ENCODE assay signal across 11 cellular contexts in the genomic region with DNA sequence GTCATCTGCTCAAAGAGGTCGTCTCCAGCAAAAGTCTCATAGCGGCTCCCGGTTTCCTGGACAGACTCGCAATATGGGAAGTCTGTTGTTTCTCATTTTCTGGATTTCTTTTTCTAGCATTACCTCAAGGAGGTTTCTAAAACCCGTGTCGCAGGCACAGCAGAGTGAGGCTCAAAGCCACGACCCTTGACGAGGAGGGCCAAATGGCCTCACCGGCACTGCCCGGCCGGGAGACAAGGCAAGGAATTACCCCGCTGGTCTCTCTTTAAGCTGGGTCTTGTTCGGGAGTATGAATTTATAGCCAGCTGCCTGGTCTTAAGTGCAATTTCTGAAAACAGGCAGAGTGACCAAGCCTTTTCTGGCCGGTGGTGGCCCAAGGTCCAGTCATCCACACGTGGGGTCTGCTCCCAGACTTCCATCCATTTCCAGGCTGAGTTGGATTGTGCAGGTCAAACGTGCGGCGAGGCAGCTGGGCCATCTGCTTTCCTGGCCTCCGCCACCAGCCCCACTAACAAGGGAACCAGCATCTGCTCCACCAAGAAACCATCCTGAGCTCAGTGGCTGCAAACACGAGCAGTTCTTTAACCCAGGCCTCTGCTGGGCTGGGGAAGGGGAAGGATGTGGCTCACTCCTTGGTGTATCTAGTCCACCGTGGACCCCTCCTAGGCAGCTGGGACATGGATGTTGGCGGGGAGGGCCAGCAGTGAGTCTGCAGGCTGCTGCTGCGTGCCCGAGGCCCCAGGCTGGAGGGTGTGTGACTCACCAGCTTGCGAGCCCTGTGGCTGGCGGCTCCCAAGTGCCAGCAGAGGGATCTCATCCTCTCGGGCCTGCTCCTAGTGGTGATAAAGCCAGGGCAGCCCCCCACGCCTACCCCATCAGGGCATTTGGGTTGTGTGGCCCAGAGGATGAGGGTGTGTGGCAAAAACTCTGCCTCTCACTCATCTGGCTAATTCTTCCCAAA. TPM values are rescaled to one million over a fixed set of nuclear protein-coding genes. Genes with fewer than 3 reads are reported as not detected.
A peak's percentile ranks its signal among the peaks of the same experiment; 100 is the strongest.
DNase-seq lines count a peak whose midpoint lies in the region; ATAC-seq and TF ChIP-seq lines count a peak whose summit lies in the region.
"Had no signal": no experiment of that assay in that cellular context is flagged by ENCODE, and none has a peak within 500 bp of the region (broad histone marks: within the 10 kb centered on the region; RNA-seq: fewer than 3 reads in every experiment).

No MANE protein-coding gene starts in this region.

- H3K9me3 ChIP-seq in PC-3 (ENCODE audit: low read length): no peaks in the 10 kb centered on the region

- H3K4me1 ChIP-seq in PC-3 (ENCODE audit: insufficient read depth, low read length): no peaks in the 10 kb centered on the region; the same call in 1 of the 2 replicates

- no peak overlapping the region for H3K4me3 ChIP-seq in PC-3 (ENCODE audit: low read length)

- ATAC-seq in PC-3: peak; percentile 87
- no peak for ATAC-seq in sciatic nerve
- no peak for ATAC-seq in HG02938 (IDR thresholded peaks at IDR 0.05; ENCODE audit: unreplicated experiment)
- ATAC-seq: left colon had no signal

- H3K36me3 ChIP-seq in PC-3 (ENCODE audit: low read depth, low read length): no peaks in the 10 kb centered on the region

- POLR2A ChIA-PET in PC-3 (lab: Charles Lee; ENCODE audit: unreplicated experiment): no interaction called here

- no peaks in the 10 kb centered on the region for H3K27me3 ChIP-seq in PC-3 (ENCODE audit: low read length)

- DNase-seq in ELR (ENCODE audit: low read depth): peak; percentile 89
- peak; percentile 45 for DNase-seq in PC-3
- peak; percentile 64 for DNase-seq in dedifferentiated amniotic fluid mesenchymal stem cell (ENCODE audit: extremely low spot score)
- peak; percentile 47 for DNase-seq in sciatic nerve (ENCODE audit: low spot score)
- DNase-seq in globus pallidus (ENCODE audit: low spot score): no peak
- DNase-seq in SW 1271 (lab: John Stamatoyannopoulos, UW): no peak
- no peak for DNase-seq in CD1c-positive myeloid dendritic cell (ENCODE audit: extremely low spot score)
- DNase-seq: left colon; NCI-H2029 treated with DMSO at 0.1 percent for 48 hours; stimulated activated naive CD4-positive, alpha-beta T cell treated with Interleukin-2 at 50 U/mL for 16 hours had no signal

- no peaks in the 10 kb centered on the region for H3K9me2 ChIP-seq in PC-3 (replicated peaks; ENCODE audit: low read length)

- intact Hi-C loops in PC-3 (cut with micrococcal nuclease) (no loop called here), sciatic nerve (cut with DNase I) (no loop called here)

- H3F3A ChIP-seq in PC-3 (ENCODE audit: low read length, unreplicated experiment): no peaks in the 10 kb centered on the region

- H4K20me1 ChIP-seq in PC-3 (ENCODE audit: low read length): no peaks in the 10 kb centered on the region

- H3K79me2 ChIP-seq in PC-3 (ENCODE audit: low read length): no peaks in the 10 kb centered on the region

- no peak overlapping the region for H3K4me2 ChIP-seq in PC-3 (ENCODE audit: low read length)

- CTCF ChIA-PET in PC-3 (lab: Charles Lee): no interaction called here

- H2AFZ ChIP-seq in PC-3 (ENCODE audit: low read length): no peak overlapping the region

- no peak overlapping the region for H3K27ac ChIP-seq in PC-3 (ENCODE audit: low read length)

- H3K9ac ChIP-seq in PC-3 (ENCODE audit: low read length): no peak overlapping the region

- no TSS peak for BruUV-seq in PC-3 (replicated peaks; lab: Mats Ljungman, UMichigan)

- TF ChIP-seq CTCF in PC-3 (conservative IDR thresholded peaks at IDR 0.05; ENCODE audit: low read depth, low read length): 0 out of 2 replicates have a peak, but pooled peaks have one; percentile 15

RNA-seq across cellular contexts. Expression of gene COL5A1, which starts 55.6 kb away (rescaled TPM):
- 10.6 and 15.4 TPM in 2 replicates for total RNA-seq in PC-3 (2014; rRNA removed)
- 79.4 TPM for total RNA-seq in sciatic nerve

Comparison
In these comparisons a context has a peak if more than half of its experiments do, and no peak if none do; other contexts are left out.
1. DNase-seq: peak in ELR (single experiment), PC-3 (single experiment), dedifferentiated amniotic fluid mesenchymal stem cell (single experiment) and sciatic nerve (single experiment); none in globus pallidus (single experiment), SW 1271 (0 of 2) and CD1c-positive myeloid dendritic cell (single experiment).